Comparison of ENCODE assay signal across 12 cellular contexts in genomic region chr2:233852056-233852455, GRCh38. TPM values are rescaled to one million over a fixed set of nuclear protein-coding genes. Genes with fewer than 3 reads are reported as not detected.
A peak's percentile ranks its signal among the peaks of the same experiment; 100 is the strongest.
DNase-seq lines count a peak whose midpoint lies in the region; ATAC-seq, FAIRE-seq and TF ChIP-seq lines count a peak whose summit lies in the region.
"Had no signal": no experiment of that assay in that cellular context is flagged by ENCODE, and none has a peak within 500 bp of the region (broad histone marks: within the 10 kb centered on the region; RNA-seq: fewer than 3 reads in every experiment).

No MANE protein-coding gene starts in this region.

- no peak overlapping the region for H2AK5ac ChIP-seq in H1 (ENCODE audit: low read depth, low read length)

- no peak overlapping the region for H3K14ac ChIP-seq in H1 (ENCODE audit: insufficient read length)

- 90% methylated on average over 3 of the region's 3 CpGs; no CpG with 5 or more reads in 1 of the 2 experiments for WGBS in H1 (ENCODE audit: extremely low coverage in 1 of 2, insufficient coverage in 1 of 2, insufficient read length in 1 of 2, insufficient replicate concordance in 2 of 2, low coverage in 1 of 2, low lambda C conversion rate in 2 of 2, missing lambda C conversion rate in 1 of 2), 2 experiments
- 72 to 83% methylated on average over 3 of the region's 3 CpGs for WGBS in testis, 2 donors

- H4K20me1 ChIP-seq in H1 (replicated peaks in 1 of 2; ENCODE audit: control insufficient read depth in 1 of 2, insufficient read depth in 2 of 2, low read length in 2 of 2): peaks cover 5 to 10% of the 10 kb centered on the region in 2 experiments

- peaks cover 3% of the 10 kb centered on the region; the same call in 1 of the 2 replicates for H3K79me1 ChIP-seq in H1 (ENCODE audit: low read depth, low read length)

- H2BK120ac ChIP-seq in H1 (replicated peaks; ENCODE audit: low read depth, low read length): no peak overlapping the region

- no peak overlapping the region; a peak in 1 of 7 replicates for H3K9ac ChIP-seq in H1 (replicated peaks in 1 of 4; ENCODE audit: extremely low read depth in 1 of 4, low read depth in 3 of 4, low read length in 3 of 4)

- peak overlapping the region; percentile 90 for H3K4me3 Mint-ChIP-seq in MCF 10A (ENCODE audit: unreplicated experiment)
- H3K4me3 Mint-ChIP-seq: stimulated activated memory B cell treated with anti-CD40 and anti-IgM and Interleukin-4, amounts not matched to agents 10 μg/mL and 1 μg/mL and 100 μg/mL, for 72 hours had no signal

- no peaks in the 10 kb centered on the region for H3K36me3 ChIP-seq in breast epithelium
- H3K36me3 ChIP-seq in Panc1 (ENCODE audit: control insufficient read depth, insufficient read depth, low read length): peaks cover 38% of the 10 kb centered on the region
- H3K36me3 ChIP-seq in H1 (ENCODE audit: control insufficient read depth in 2 of 4, insufficient read depth in 4 of 4, low read length in 3 of 4): peaks cover 37 to 61% (median 43%) of the 10 kb centered on the region in 4 experiments
- no peaks in the 10 kb centered on the region for H3K36me3 ChIP-seq in testis (ENCODE audit: low read depth, missing control alignments)

- TF ChIP-seq EP300 in H1 (IDR thresholded peaks at IDR 0.05; ENCODE audit: borderline replicate concordance in 1 of 2, low read depth in 2 of 2, low read length in 2 of 2): no peak

- no peak overlapping the region for H3K27ac ChIP-seq in breast epithelium
- peak overlapping the region; percentile 99 for H3K27ac ChIP-seq in Panc1 (ENCODE audit: low read length)
- H3K27ac ChIP-seq in H1 (ENCODE audit: low read depth, low read length): no peak overlapping the region
- no peak overlapping the region for H3K27ac ChIP-seq in testis

- H3K9me3 ChIP-seq in breast epithelium (no peaks in the 10 kb centered on the region), Panc1 (ENCODE audit: control insufficient read depth, insufficient read depth, low read depth, low read length) (no peaks in the 10 kb centered on the region), H1 (ENCODE audit: insufficient read depth in 2 of 2, low read depth in 1 of 2, low read length in 1 of 2) (no peaks in the 10 kb centered on the region), testis (no peaks in the 10 kb centered on the region)

- no peaks in the 10 kb centered on the region for H3K4me1 ChIP-seq in breast epithelium
- peaks cover 28% of the 10 kb centered on the region for H3K4me1 ChIP-seq in Panc1 (ENCODE audit: control insufficient read depth, insufficient read depth, low read length)
- peaks cover 0 to 5% (median 2%) of the 10 kb centered on the region in 4 experiments; a peak in 4 of 7 replicates for H3K4me1 ChIP-seq in H1 (replicated peaks in 1 of 4; ENCODE audit: control insufficient read depth in 3 of 4, insufficient read depth in 4 of 4, low read length in 3 of 4)
- no peaks in the 10 kb centered on the region for H3K4me1 ChIP-seq in testis

- H2AFZ ChIP-seq in H1 (ENCODE audit: low read length): no peak overlapping the region

- no peak overlapping the region for H3K18ac ChIP-seq in H1 (ENCODE audit: extremely low read depth, low read length)

- H3K23me2 ChIP-seq in H1 (ENCODE audit: low read depth, low read length): peaks cover 7% of the 10 kb centered on the region

- H2BK12ac ChIP-seq in H1 (ENCODE audit: low read depth, low read length): no peak overlapping the region

- no peak overlapping the region for H4K91ac ChIP-seq in H1 (replicated peaks; ENCODE audit: insufficient read length, low read length)

- no peak overlapping the region for H2BK15ac ChIP-seq in H1 (ENCODE audit: low read length)

- POLR2A ChIA-PET in MCF 10A (lab: Yijun Ruan, JAX) (interaction anchor here (1.0 kb wide), 1 partner anchor 309 kb away, joined by 4 read pairs; no protein-coding TSS in a partner anchor), Panc1 (lab: Charles Lee) (no interaction called here), H1 (lab: Charles Lee; ENCODE audit: partially characterized antibody) (interaction anchor here (1.5 kb wide), 1 partner anchor 8 kb away, joined by 3 read pairs; no protein-coding TSS in a partner anchor)

- no peak for FAIRE-seq in H1 (lab: Jason Lieb, UNC)

- TF ChIP-seq POLR2A in breast epithelium (IDR thresholded peaks at IDR 0.05) (no peak), H1 (IDR thresholded peaks at IDR 0.05; ENCODE audit: control extremely low read depth in 1 of 2, low read depth in 2 of 2, low read length in 2 of 2) (no peak), testis (IDR thresholded peaks at IDR 0.05) (no peak)

- H3K4me3 ChIP-seq in breast epithelium (no peak overlapping the region), Panc1 (ENCODE audit: low read depth in 2 of 2, low read length in 2 of 2) (peak overlapping the region; percentile 88 to 94), H1 (ENCODE audit: extremely low read depth in 1 of 4, insufficient read depth in 2 of 4, low read depth in 3 of 4, low read length in 4 of 4) (no peak overlapping the region; a peak in 2 of 8 replicates), testis (no peak overlapping the region)

- in situ Hi-C loops in Panc1 (cut with HindIII; ENCODE audit: low pct_unique_long_range_greater_than_20kb, low sequenced_read_pairs): no loop called here

- H4K8ac ChIP-seq in H1 (ENCODE audit: extremely low read depth, insufficient read depth, low read length): no peak overlapping the region

- no peak for DNase-seq in MCF 10A (ENCODE audit: unreplicated experiment)
- DNase-seq in breast epithelium (ENCODE audit: low spot score in 2 of 2): no peak
- no peak for DNase-seq in Panc1 (ENCODE audit: low read depth, low spot score)
- DNase-seq in H1 (ENCODE audit: low read depth in 1 of 2, low spot score in 2 of 2): no peak
- DNase-seq in testis: peak; percentile 8
- DNase-seq in DMS153 (lab: John Stamatoyannopoulos, UW): no peak
- DNase-seq: activated T-cell treated with anti-CD3 and anti-CD28 coated beads, Interleukin-2, amount 50 U/mL, for 48 hours; left cardiac atrium had no signal

- no peak for TF ChIP-seq RAD21 in H1 (IDR thresholded peaks at IDR 0.05 in 1 of 2, conservative IDR thresholded peaks at IDR 0.05 in 1 of 2; ENCODE audit: low read depth in 2 of 2, low read length in 2 of 2)

- TF ChIP-seq CTCF in MCF 10A (IDR thresholded peaks at IDR 0.05; ENCODE audit: unreplicated experiment) (no peak), breast epithelium (IDR thresholded peaks at IDR 0.05) (no peak), Panc1 (IDR thresholded peaks at IDR 0.05) (no peak), H1 (IDR thresholded peaks at IDR 0.05; ENCODE audit: control extremely low read depth in 1 of 3, insufficient read depth in 1 of 3, low read depth in 1 of 3, low read length in 3 of 3) (no peak), testis (IDR thresholded peaks at IDR 0.05) (no peak)

- H3K9me3 Mint-ChIP-seq in MCF 10A (ENCODE audit: unreplicated experiment): no peaks in the 10 kb centered on the region
- H3K9me3 Mint-ChIP-seq: stimulated activated memory B cell treated with anti-CD40 and anti-IgM and Interleukin-4, amounts not matched to agents 10 μg/mL and 1 μg/mL and 100 μg/mL, for 72 hours had no signal

- no peak overlapping the region for H3K23ac ChIP-seq in H1 (ENCODE audit: insufficient read length)

- CTCF ChIA-PET in MCF 10A (lab: Yijun Ruan, JAX) (no interaction called here), Panc1 (lab: Charles Lee) (no interaction called here), H1 (lab: Charles Lee; ENCODE audit: partially characterized antibody) (no interaction called here)

- H3K4me1 Mint-ChIP-seq in MCF 10A (ENCODE audit: insufficient read depth, unreplicated experiment): peaks cover 16% of the 10 kb centered on the region

- peaks cover 4% of the 10 kb centered on the region for H3K36me3 Mint-ChIP-seq in MCF 10A (ENCODE audit: insufficient read depth, unreplicated experiment)

- BruUV-seq in MCF 10A (replicated peaks; lab: Mats Ljungman, UMichigan) (no TSS peak), Panc1 (replicated peaks; lab: Mats Ljungman, UMichigan) (no TSS peak)

- no peak overlapping the region for H3K56ac ChIP-seq in H1 (replicated peaks; ENCODE audit: insufficient read length, low read depth, low read length)

- intact Hi-C loops in MCF 10A (cut with micrococcal nuclease): loop anchor here (10.0 kb wide), 1 partner anchor 653 kb away; no protein-coding TSS in a partner anchor
- intact Hi-C loops in breast epithelium (cut with DNase I; ENCODE audit: low total_unique reads): no loop called here
- intact Hi-C loops in Panc1 (cut with micrococcal nuclease; ENCODE audit: unreplicated experiment): no loop called here
- intact Hi-C loops in testis (cut with DNase I; ENCODE audit: low total_unique reads): no loop called here

- H3K27me3 ChIP-seq in breast epithelium: no peaks in the 10 kb centered on the region
- H3K27me3 ChIP-seq in Panc1 (ENCODE audit: control insufficient read depth, insufficient read depth, low read length): no peaks in the 10 kb centered on the region
- no peaks in the 10 kb centered on the region for H3K27me3 ChIP-seq in H1 (replicated peaks in 1 of 4; ENCODE audit: control insufficient read depth in 3 of 4, extremely low read depth in 1 of 4, insufficient read depth in 3 of 4, low read length in 3 of 4)
- no peaks in the 10 kb centered on the region for H3K27me3 ChIP-seq in testis

- H4K5ac ChIP-seq in H1 (ENCODE audit: insufficient read length, low read depth, low read length): no peak overlapping the region

- peak overlapping the region; percentile 11 for H3K27ac Mint-ChIP-seq in MCF 10A (ENCODE audit: low read depth, unreplicated experiment)
- H3K27ac Mint-ChIP-seq: stimulated activated memory B cell treated with anti-CD40 and anti-IgM and Interleukin-4, amounts not matched to agents 10 μg/mL and 1 μg/mL and 100 μg/mL, for 72 hours had no signal

- peak overlapping the region; percentile 17 to 94; a peak in 1 of 4 replicates for H3K4me2 ChIP-seq in H1 (ENCODE audit: insufficient read depth in 1 of 2, low read depth in 2 of 2, low read length in 2 of 2)

- ATAC-seq in Panc1 (no peak), GM21390 (IDR thresholded peaks at IDR 0.05; ENCODE audit: unreplicated experiment) (no peak), GM18909 (IDR thresholded peaks at IDR 0.05; ENCODE audit: poor library complexity, unreplicated experiment) (no peak)
- ATAC-seq: left cardiac atrium; sciatic nerve; stimulated activated memory B cell treated with anti-CD40 and anti-IgM and Interleukin-4, amounts not matched to agents 10 μg/mL and 1 μg/mL and 100 μg/mL, for 72 hours had no signal

- no peaks in the 10 kb centered on the region for H3K27me3 Mint-ChIP-seq in MCF 10A (ENCODE audit: insufficient read depth, unreplicated experiment)

- no peak overlapping the region for H3K4ac ChIP-seq in H1 (replicated peaks; ENCODE audit: insufficient read length, low read depth, low read length)

- no peak overlapping the region for H2BK20ac ChIP-seq in H1 (ENCODE audit: low read length)

- no peak overlapping the region for H2BK5ac ChIP-seq in H1 (ENCODE audit: low read depth, low read length)

- H3K79me2 ChIP-seq in H1 (ENCODE audit: control insufficient read depth in 1 of 2, insufficient read depth in 2 of 2, low read length in 2 of 2): peaks cover 21 to 53% of the 10 kb centered on the region in 2 experiments

RNA-seq across cellular contexts. Expression of gene HJURP, which starts 2.3 kb away (rescaled TPM):
- 12.7 and 29.3 TPM in 2 replicates for total RNA-seq in MCF 10A (2022)
- total RNA-seq in breast epithelium: 1 to 10 TPM in 1 of 3 donors, under 1 TPM in 1, not detected in 1; 0.33 to 3.0 TPM
- 87.0 TPM for total RNA-seq in Panc1 (2021; ENCODE audit: unreplicated experiment)
- 65.2 TPM for polyA plus RNA-seq in Panc1 (2012; ENCODE audit: insufficient read length)
- total RNA-seq in H1 (2021; fragmentation: NEBNext Ultra II Directional; extraction: Animal tissue kit (Norgen Biotek cat#: 25700)): 56.6 and 60.5 TPM in 2 replicates
- 39.3 and 49.3 TPM in 2 replicates for polyA plus RNA-seq in H1 (2011; rRNA removed)
- polyA plus RNA-seq in H1 (2011; cell fraction: cytosol; rRNA removed): 50.9 TPM
- 97.3 TPM for polyA plus RNA-seq in H1 (2011; cell fraction: nucleus; rRNA removed)
- polyA plus RNA-seq in H1 (2012, experiment 1 of 2): 37.8 to 45.6 TPM (median 39.2 TPM) in 4 replicates
- 9.4 TPM for polyA plus RNA-seq in H1 (2012, experiment 2 of 2)
- polyA plus RNA-seq in H1 (2013, experiment 1 of 2): 42.7 TPM
- polyA plus RNA-seq in H1 (2013, experiment 2 of 2): 40.0 TPM
- 157 and 160 TPM in 2 replicates for polyA minus RNA-seq in H1 (2011; rRNA and poly(A)+ RNA removed)
- polyA minus RNA-seq in H1 (2011; cell fraction: cytosol; rRNA and poly(A)+ RNA removed): 51.7 TPM
- polyA minus RNA-seq in H1 (2011; cell fraction: nucleus; rRNA and poly(A)+ RNA removed): 52.7 TPM
- 10 to 100 TPM; 10.2 to 13.9 TPM for total RNA-seq in testis
- 30.2 TPM for polyA plus RNA-seq in testis (ENCODE audit: insufficient read depth, low read depth, low replicate concordance)

Comparison
In these comparisons a context has a peak if more than half of its experiments do, and no peak if none do; other contexts are left out.
1. H3K4me3 ChIP-seq: peak in Panc1 (2 of 2); none in breast epithelium (0 of 3), H1 (0 of 4) and testis (0 of 2).